Comparison of ENCODE assay signal across 18 cellular contexts in the genomic region with DNA sequence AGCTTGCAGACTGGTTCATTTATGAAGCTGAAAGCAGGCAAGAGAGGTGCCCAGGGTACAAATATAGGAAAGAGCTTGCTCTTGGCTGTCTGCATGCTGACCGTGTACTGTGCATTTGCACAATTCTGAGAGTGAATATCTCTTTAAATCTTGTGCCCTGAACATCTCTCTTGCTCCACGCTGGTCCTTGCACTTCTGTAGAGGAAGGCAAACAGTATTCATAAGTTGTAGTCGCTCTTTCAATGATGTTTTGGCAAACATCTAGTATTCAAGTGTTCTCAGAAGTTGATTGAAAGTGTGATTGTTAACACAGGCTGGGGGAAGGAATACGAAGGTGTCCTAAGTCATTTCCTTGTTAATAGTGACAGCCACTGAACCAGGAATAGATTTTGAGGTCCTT.
DNase-seq lines count a peak whose midpoint lies in the region; FAIRE-seq and TF ChIP-seq lines count a peak whose summit lies in the region.
"Had no signal": no experiment of that assay in that cellular context is flagged by ENCODE, and none has a peak within 500 bp of the region (broad histone marks: within the 10 kb centered on the region; RNA-seq: fewer than 3 reads in every experiment).

No MANE protein-coding gene starts in this region.

- H3K4me1 ChIP-seq in left ventricle myocardium inferior (peaks cover 42% of the 10 kb centered on the region), skeletal muscle tissue (ENCODE audit: control insufficient read depth in 3 of 3, insufficient read depth in 3 of 3, low read length in 3 of 3) (peaks cover 28 to 35% (median 33%) of the 10 kb centered on the region in 3 donors)

- peak overlapping the region in 2 of 3 donors; percentile 14 to 70 for H3K9ac ChIP-seq in skeletal muscle tissue (ENCODE audit: low read depth in 1 of 3, low read length in 3 of 3)
- H3K9ac ChIP-seq: BLaER1 treated with 17β-estradiol and CSF1 and Interleukin-3, amounts not matched to agents 10 nM and 100 nM had no signal

- peaks cover 0 to 2% (median 2%) of the 10 kb centered on the region in 3 donors for H3K27me3 Mint-ChIP-seq in CD14-positive monocyte (ENCODE audit: low read depth in 3 of 3)
- H3K27me3 Mint-ChIP-seq: CD4-positive, alpha-beta T cell had no signal

- H3K27ac Mint-ChIP-seq in CD14-positive monocyte, result no peak overlapping the region
- H3K27ac Mint-ChIP-seq: CD4-positive, alpha-beta T cell; H9; IgD-negative memory B cell had no signal

- H3K9me3 ChIP-seq in left ventricle myocardium inferior (replicated peaks) (peaks cover 2% of the 10 kb centered on the region), skeletal muscle tissue (ENCODE audit: control insufficient read depth in 3 of 3, low read length in 3 of 3) (no peaks in the 10 kb centered on the region)
- H3K9me3 ChIP-seq: BLaER1 treated with 17β-estradiol and CSF1 and Interleukin-3, amounts not matched to agents 10 nM and 100 nM had no signal

- peaks cover 22 to 68% of the 10 kb centered on the region in 2 donors for H3K36me3 Mint-ChIP-seq in CD14-positive monocyte
- H3K36me3 Mint-ChIP-seq: IgD-negative memory B cell had no signal

- H3K36me3 ChIP-seq in left ventricle myocardium inferior (no peaks in the 10 kb centered on the region), skeletal muscle tissue (ENCODE audit: control insufficient read depth in 3 of 3, insufficient read depth in 3 of 3, low read length in 3 of 3) (no peaks in the 10 kb centered on the region)
- H3K36me3 ChIP-seq: BLaER1 treated with 17β-estradiol and CSF1 and Interleukin-3, amounts not matched to agents 10 nM and 100 nM had no signal

- no peak for DNase-seq in left ventricle myocardium inferior
- DNase-seq in cardiac septum (ENCODE audit: low spot score), result no peak
- DNase-seq in CD14-positive monocyte (ENCODE audit: low spot score), result no peak
- no peak for DNase-seq in D721Med (ENCODE audit: insufficient read length, low spot score)
- no peak for DNase-seq in GDM1 (lab: John Stamatoyannopoulos, UW)
- DNase-seq: 8988T; ACHN; Calu3; CD4-positive, alpha-beta T cell; DMS79; GOT3; H9 had no signal

- H3K4me3 Mint-ChIP-seq in CD14-positive monocyte, result peak overlapping the region in 1 of 2 donors; percentile 43
- H3K4me3 Mint-ChIP-seq: CD4-positive, alpha-beta T cell; H9; IgD-negative memory B cell had no signal

- H3K4me1 Mint-ChIP-seq in CD14-positive monocyte, result peaks cover 19% of the 10 kb centered on the region

- TF ChIP-seq CTCF in left ventricle myocardium inferior (IDR thresholded peaks at IDR 0.05; ENCODE audit: borderline replicate concordance) (no peak), CD14-positive monocyte (IDR thresholded peaks at IDR 0.05) (no peak), D721Med (IDR thresholded peaks at IDR 0.05; ENCODE audit: insufficient read depth, missing control alignments) (no peak)

- peak overlapping the region; percentile 40 for H3K27ac ChIP-seq in left ventricle myocardium inferior (replicated peaks)
- H3K27ac ChIP-seq in layer of hippocampus (ENCODE audit: low read depth, low read length), result peak overlapping the region; percentile 64
- H3K27ac ChIP-seq in skeletal muscle tissue (ENCODE audit: low read depth, low read length), result peak overlapping the region; percentile 75
- H3K27ac ChIP-seq: BLaER1 treated with 17β-estradiol and CSF1 and Interleukin-3, amounts not matched to agents 10 nM and 100 nM had no signal

- H3K9me3 Mint-ChIP-seq in CD14-positive monocyte, result peaks cover 0 to 7% (median 0%) of the 10 kb centered on the region in 7 donors
- H3K9me3 Mint-ChIP-seq: CD4-positive, alpha-beta T cell; H9; IgD-negative memory B cell had no signal

- intact Hi-C loops in left ventricle myocardium inferior (cut with micrococcal nuclease), result no loop called here
- intact Hi-C loops in cardiac septum (cut with DNase I), result no loop called here
- intact Hi-C loops in CD14-positive monocyte (cut with micrococcal nuclease), result no loop called here

- H3K27me3 ChIP-seq in left ventricle myocardium inferior (ENCODE audit: low read depth) (no peaks in the 10 kb centered on the region), layer of hippocampus (ENCODE audit: control insufficient read depth, insufficient read depth, low read length) (no peaks in the 10 kb centered on the region), skeletal muscle tissue (ENCODE audit: control insufficient read depth in 3 of 3, insufficient read depth in 3 of 3, low read length in 3 of 3) (no peaks in the 10 kb centered on the region)
- H3K27me3 ChIP-seq: BLaER1 treated with 17β-estradiol and CSF1 and Interleukin-3, amounts not matched to agents 10 nM and 100 nM had no signal

- H3K4me3 ChIP-seq in left ventricle myocardium inferior (no peak overlapping the region), skeletal muscle tissue (ENCODE audit: low read length in 3 of 3) (peak overlapping the region in 2 of 3 donors; percentile 11 to 47)
- H3K4me3 ChIP-seq: BLaER1 treated with 17β-estradiol and CSF1 and Interleukin-3, amounts not matched to agents 10 nM and 100 nM had no signal

- FAIRE-seq in D721Med (lab: Jason Lieb, UNC), result no peak
- FAIRE-seq: GM12891, GM19239 had no signal
